ENCODE assay signal across 2 cellular contexts in the genomic region with DNA sequence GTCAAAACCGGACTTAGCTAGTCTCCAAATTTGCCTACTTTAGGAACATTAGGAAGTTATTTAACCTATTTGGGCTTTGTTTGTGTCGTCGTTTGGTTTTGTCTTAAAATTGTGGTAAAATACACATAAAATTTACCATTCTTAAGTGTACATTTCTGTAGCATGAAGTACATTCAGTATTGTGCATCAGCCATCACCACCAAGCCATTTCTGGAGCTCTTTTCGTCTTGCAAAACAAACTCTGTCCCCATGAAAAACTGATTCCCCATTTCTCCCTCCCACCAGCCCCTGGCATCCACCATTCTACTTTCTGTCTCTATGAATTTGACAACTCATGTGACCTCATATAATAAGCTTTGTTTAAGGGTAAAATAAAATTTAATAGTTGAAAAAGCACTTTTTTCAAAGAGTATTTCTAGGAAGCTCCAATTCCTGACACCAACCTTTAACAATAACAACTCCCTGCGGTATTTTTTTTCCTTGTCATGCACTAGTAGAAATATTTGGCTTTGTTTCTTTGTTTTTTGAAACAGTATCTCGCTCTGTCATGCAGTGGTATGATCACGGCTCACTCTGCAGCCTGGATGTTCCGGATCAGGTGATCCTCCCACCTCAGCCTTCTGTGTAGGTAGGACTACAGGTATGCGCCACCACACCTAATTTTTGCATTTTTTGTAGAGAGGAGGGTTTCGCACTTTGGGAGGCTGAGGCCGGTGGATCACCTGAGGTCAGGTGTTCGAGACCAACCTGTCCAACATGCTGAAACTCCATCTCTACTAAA.
TF ChIP-seq lines count a peak whose summit lies in the region.

No MANE protein-coding gene starts in this region.

TF ChIP-seq in SK-N-SH, 30 proteins besides CTCF, POLR2A, EP300 and RAD21 (continued from another document):
- TF ChIP-seq, protein P1, sequence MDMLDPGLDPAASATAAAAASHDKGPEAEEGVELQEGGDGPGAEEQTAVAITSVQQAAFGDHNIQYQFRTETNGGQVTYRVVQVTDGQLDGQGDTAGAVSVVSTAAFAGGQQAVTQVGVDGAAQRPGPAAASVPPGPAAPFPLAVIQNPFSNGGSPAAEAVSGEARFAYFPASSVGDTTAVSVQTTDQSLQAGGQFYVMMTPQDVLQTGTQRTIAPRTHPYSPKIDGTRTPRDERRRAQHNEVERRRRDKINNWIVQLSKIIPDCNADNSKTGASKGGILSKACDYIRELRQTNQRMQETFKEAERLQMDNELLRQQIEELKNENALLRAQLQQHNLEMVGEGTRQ (IDR thresholded peaks at IDR 0.05; ENCODE audit: borderline replicate concordance, low read depth, low read length): no peak
- TF ChIP-seq, protein P2, sequence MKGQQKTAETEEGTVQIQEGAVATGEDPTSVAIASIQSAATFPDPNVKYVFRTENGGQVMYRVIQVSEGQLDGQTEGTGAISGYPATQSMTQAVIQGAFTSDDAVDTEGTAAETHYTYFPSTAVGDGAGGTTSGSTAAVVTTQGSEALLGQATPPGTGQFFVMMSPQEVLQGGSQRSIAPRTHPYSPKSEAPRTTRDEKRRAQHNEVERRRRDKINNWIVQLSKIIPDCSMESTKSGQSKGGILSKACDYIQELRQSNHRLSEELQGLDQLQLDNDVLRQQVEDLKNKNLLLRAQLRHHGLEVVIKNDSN (IDR thresholded peaks at IDR 0.05; ENCODE audit: borderline replicate concordance, low read depth): no peak
- TF ChIP-seq, protein P3, sequence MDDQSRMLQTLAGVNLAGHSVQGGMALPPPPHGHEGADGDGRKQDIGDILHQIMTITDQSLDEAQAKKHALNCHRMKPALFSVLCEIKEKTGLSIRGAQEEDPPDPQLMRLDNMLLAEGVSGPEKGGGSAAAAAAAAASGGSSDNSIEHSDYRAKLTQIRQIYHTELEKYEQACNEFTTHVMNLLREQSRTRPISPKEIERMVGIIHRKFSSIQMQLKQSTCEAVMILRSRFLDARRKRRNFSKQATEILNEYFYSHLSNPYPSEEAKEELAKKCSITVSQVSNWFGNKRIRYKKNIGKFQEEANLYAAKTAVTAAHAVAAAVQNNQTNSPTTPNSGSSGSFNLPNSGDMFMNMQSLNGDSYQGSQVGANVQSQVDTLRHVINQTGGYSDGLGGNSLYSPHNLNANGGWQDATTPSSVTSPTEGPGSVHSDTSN (IDR thresholded peaks at IDR 0.05): no peak
TF ChIP-seq in SK-N-SH: peak in this region for 0.

TF ChIP-seq in SK-N-SH treated with all-trans-retinoic acid at 6 μM for 48 hours, 23 proteins besides CTCF, POLR2A, EP300 and RAD21 (continued from another document):
- TF ChIP-seq ZFP30 (CRISPR knock-in tag; IDR thresholded peaks at IDR 0.05) (no peak), POU6F1 (CRISPR knock-in tag; IDR thresholded peaks at IDR 0.05; ENCODE audit: borderline replicate concordance, low read depth) (no peak), CSDC2 (CRISPR knock-in tag; IDR thresholded peaks at IDR 0.05) (no peak), ZC3H10 (CRISPR knock-in tag; IDR thresholded peaks at IDR 0.05) (no peak), ESRRG (CRISPR knock-in tag; IDR thresholded peaks at IDR 0.05) (no peak), ISL1 (CRISPR knock-in tag; IDR thresholded peaks at IDR 0.05) (no peak), ZNF565 (CRISPR knock-in tag; conservative IDR thresholded peaks at IDR 0.05; ENCODE audit: low read depth) (no peak), PPARA (CRISPR knock-in tag; IDR thresholded peaks at IDR 0.05; ENCODE audit: borderline replicate concordance) (no peak), GLIS3 (CRISPR knock-in tag; IDR thresholded peaks at IDR 0.05) (no peak), TCF4 (CRISPR knock-in tag; IDR thresholded peaks at IDR 0.05; ENCODE audit: borderline replicate concordance) (no peak), ARNTL (CRISPR knock-in tag; IDR thresholded peaks at IDR 0.05; ENCODE audit: borderline replicate concordance, low read depth) (no peak)
- TF ChIP-seq, protein P4, sequence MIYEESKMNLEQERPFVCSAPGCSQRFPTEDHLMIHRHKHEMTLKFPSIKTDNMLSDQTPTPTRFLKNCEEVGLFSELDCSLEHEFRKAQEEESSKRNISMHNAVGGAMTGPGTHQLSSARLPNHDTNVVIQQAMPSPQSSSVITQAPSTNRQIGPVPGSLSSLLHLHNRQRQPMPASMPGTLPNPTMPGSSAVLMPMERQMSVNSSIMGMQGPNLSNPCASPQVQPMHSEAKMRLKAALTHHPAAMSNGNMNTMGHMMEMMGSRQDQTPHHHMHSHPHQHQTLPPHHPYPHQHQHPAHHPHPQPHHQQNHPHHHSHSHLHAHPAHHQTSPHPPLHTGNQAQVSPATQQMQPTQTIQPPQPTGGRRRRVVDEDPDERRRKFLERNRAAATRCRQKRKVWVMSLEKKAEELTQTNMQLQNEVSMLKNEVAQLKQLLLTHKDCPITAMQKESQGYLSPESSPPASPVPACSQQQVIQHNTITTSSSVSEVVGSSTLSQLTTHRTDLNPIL (CRISPR knock-in tag; IDR thresholded peaks at IDR 0.05; ENCODE audit: low read depth): no peak
- TF ChIP-seq, protein P5, sequence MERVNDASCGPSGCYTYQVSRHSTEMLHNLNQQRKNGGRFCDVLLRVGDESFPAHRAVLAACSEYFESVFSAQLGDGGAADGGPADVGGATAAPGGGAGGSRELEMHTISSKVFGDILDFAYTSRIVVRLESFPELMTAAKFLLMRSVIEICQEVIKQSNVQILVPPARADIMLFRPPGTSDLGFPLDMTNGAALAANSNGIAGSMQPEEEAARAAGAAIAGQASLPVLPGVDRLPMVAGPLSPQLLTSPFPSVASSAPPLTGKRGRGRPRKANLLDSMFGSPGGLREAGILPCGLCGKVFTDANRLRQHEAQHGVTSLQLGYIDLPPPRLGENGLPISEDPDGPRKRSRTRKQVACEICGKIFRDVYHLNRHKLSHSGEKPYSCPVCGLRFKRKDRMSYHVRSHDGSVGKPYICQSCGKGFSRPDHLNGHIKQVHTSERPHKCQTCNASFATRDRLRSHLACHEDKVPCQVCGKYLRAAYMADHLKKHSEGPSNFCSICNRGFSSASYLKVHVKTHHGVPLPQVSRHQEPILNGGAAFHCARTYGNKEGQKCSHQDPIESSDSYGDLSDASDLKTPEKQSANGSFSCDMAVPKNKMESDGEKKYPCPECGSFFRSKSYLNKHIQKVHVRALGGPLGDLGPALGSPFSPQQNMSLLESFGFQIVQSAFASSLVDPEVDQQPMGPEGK (CRISPR knock-in tag; IDR thresholded peaks at IDR 0.05; ENCODE audit: borderline replicate concordance): no peak
